In the genomic region with DNA sequence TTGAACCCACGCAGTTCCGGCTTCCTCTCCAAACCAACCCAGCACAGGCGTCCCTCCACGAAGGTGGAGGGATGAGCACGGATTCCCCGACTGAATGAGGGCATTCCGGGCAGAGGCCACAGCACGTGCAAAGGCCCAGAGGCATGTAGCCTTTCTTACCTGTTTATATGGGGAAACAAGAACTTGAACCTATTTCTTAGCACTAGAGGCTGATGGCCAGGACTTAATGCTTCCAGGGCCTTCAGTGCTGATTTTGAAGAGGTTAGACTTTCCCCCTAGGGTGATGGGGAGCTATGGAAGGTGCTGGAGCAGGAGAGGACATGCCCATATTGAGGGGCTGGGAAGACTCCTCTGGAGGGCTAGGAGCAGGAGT, we compare ENCODE assay signal across 1 cellular context.
A peak's percentile ranks its signal among the peaks of the same experiment; 100 is the strongest.
TF ChIP-seq lines count a peak whose summit lies in the region.

No MANE protein-coding gene starts in this region.

TF ChIP-seq in GM12878, 131 proteins besides CTCF, POLR2A, EP300 and RAD21:
- TF ChIP-seq TCF3 (IDR thresholded peaks at IDR 0.05; ENCODE audit: borderline replicate concordance, insufficient read depth, low read depth, low read length) = 0 out of 2 replicates have a peak, but pooled peaks have one; percentile 13
- no peak for TF ChIP-seq BACH1 (IDR thresholded peaks at IDR 0.05; ENCODE audit: borderline replicate concordance)
- TF ChIP-seq KAT2A (conservative IDR thresholded peaks at IDR 0.05; ENCODE audit: control insufficient read depth, low read depth, low read length) = no peak
- TF ChIP-seq EGR1 (IDR thresholded peaks at IDR 0.05; ENCODE audit: borderline replicate concordance in 1 of 2, low read depth in 2 of 2, low read length in 2 of 2) = no peak
- TF ChIP-seq, protein P1, sequence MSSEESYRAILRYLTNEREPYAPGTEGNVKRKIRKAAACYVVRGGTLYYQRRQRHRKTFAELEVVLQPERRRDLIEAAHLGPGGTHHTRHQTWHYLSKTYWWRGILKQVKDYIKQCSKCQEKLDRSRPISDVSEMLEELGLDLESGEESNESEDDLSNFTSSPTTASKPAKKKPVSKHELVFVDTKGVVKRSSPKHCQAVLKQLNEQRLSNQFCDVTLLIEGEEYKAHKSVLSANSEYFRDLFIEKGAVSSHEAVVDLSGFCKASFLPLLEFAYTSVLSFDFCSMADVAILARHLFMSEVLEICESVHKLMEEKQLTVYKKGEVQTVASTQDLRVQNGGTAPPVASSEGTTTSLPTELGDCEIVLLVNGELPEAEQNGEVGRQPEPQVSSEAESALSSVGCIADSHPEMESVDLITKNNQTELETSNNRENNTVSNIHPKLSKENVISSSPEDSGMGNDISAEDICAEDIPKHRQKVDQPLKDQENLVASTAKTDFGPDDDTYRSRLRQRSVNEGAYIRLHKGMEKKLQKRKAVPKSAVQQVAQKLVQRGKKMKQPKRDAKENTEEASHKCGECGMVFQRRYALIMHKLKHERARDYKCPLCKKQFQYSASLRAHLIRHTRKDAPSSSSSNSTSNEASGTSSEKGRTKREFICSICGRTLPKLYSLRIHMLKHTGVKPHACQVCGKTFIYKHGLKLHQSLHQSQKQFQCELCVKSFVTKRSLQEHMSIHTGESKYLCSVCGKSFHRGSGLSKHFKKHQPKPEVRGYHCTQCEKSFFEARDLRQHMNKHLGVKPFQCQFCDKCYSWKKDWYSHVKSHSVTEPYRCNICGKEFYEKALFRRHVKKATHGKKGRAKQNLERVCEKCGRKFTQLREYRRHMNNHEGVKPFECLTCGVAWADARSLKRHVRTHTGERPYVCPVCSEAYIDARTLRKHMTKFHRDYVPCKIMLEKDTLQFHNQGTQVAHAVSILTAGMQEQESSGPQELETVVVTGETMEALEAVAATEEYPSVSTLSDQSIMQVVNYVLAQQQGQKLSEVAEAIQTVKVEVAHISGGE (CRISPR knock-in tag; IDR thresholded peaks at IDR 0.05) = no peak
- no peak for TF ChIP-seq MLLT1 (IDR thresholded peaks at IDR 0.05)
- no peak for TF ChIP-seq MAX (IDR thresholded peaks at IDR 0.05; ENCODE audit: low read depth, low read length)
- TF ChIP-seq KDM1A (IDR thresholded peaks at IDR 0.05; ENCODE audit: borderline replicate concordance) = 0 out of 2 replicates have a peak, but pooled peaks have one; percentile 76
- TF ChIP-seq STAT1 (conservative IDR thresholded peaks at IDR 0.05) = no peak
- 0 out of 2 replicates have a peak, but pooled peaks have one; percentile 71 for TF ChIP-seq HDAC2 (IDR thresholded peaks at IDR 0.05)
- TF ChIP-seq GATAD2B (conservative IDR thresholded peaks at IDR 0.05; ENCODE audit: low read depth) = 0 out of 2 replicates have a peak, but pooled peaks have one; percentile 9
- no peak for TF ChIP-seq CBX3 (IDR thresholded peaks at IDR 0.05; ENCODE audit: borderline replicate concordance, low read depth)
- TF ChIP-seq YY1 (IDR thresholded peaks at IDR 0.05; ENCODE audit: low read depth, low read length) = no peak
- TF ChIP-seq, protein P2, sequence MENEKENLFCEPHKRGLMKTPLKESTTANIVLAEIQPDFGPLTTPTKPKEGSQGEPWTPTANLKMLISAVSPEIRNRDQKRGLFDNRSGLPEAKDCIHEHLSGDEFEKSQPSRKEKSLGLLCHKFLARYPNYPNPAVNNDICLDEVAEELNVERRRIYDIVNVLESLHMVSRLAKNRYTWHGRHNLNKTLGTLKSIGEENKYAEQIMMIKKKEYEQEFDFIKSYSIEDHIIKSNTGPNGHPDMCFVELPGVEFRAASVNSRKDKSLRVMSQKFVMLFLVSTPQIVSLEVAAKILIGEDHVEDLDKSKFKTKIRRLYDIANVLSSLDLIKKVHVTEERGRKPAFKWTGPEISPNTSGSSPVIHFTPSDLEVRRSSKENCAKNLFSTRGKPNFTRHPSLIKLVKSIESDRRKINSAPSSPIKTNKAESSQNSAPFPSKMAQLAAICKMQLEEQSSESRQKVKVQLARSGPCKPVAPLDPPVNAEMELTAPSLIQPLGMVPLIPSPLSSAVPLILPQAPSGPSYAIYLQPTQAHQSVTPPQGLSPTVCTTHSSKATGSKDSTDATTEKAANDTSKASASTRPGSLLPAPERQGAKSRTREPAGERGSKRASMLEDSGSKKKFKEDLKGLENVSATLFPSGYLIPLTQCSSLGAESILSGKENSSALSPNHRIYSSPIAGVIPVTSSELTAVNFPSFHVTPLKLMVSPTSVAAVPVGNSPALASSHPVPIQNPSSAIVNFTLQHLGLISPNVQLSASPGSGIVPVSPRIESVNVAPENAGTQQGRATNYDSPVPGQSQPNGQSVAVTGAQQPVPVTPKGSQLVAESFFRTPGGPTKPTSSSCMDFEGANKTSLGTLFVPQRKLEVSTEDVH (IDR thresholded peaks at IDR 0.05; ENCODE audit: low read depth, partially characterized antibody) = no peak
- TF ChIP-seq SP1 (IDR thresholded peaks at IDR 0.05; ENCODE audit: low read depth, low read length) = no peak
- 0 out of 2 replicates have a peak, but pooled peaks have one; percentile 10 for TF ChIP-seq SPI1 (IDR thresholded peaks at IDR 0.05; ENCODE audit: borderline replicate concordance, insufficient read depth, low read depth, low read length)
- TF ChIP-seq CHD4 (IDR thresholded peaks at IDR 0.05) = peak; percentile 89; the same call in 1 of the 2 replicates
- TF ChIP-seq IKZF1 (conservative IDR thresholded peaks at IDR 0.05) = 0 out of 2 replicates have a peak, but pooled peaks have one; percentile 65
- TF ChIP-seq EZH2 (IDR thresholded peaks at IDR 0.05; ENCODE audit: borderline replicate concordance, control insufficient read depth, low read depth, low read length) = no peak
- peak; percentile 96 for TF ChIP-seq SMARCA5 (IDR thresholded peaks at IDR 0.05)
- 0 out of 2 replicates have a peak, but pooled peaks have one; percentile 38 for TF ChIP-seq BCLAF1 (IDR thresholded peaks at IDR 0.05)
- no peak for TF ChIP-seq NFIC (IDR thresholded peaks at IDR 0.05; ENCODE audit: low read depth, low read length)
- no peak for TF ChIP-seq PBX3 (IDR thresholded peaks at IDR 0.05; ENCODE audit: insufficient replicate concordance, low read depth, low read length)
- peak; percentile 88 for TF ChIP-seq ZNF217 (IDR thresholded peaks at IDR 0.05)
- TF ChIP-seq KLF5 (IDR thresholded peaks at IDR 0.05; ENCODE audit: partially characterized antibody) = peak; percentile 44
- TF ChIP-seq BHLHE40 (IDR thresholded peaks at IDR 0.05; ENCODE audit: borderline replicate concordance in 1 of 2, low read depth in 2 of 2, low read length in 1 of 2) = peak; percentile 85 to 89
- TF ChIP-seq IRF5 (IDR thresholded peaks at IDR 0.05; ENCODE audit: borderline replicate concordance) = no peak
- TF ChIP-seq ZNF207 (IDR thresholded peaks at IDR 0.05; ENCODE audit: borderline replicate concordance) = 0 out of 2 replicates have a peak, but pooled peaks have one; percentile 42
